27 cellular contexts compared by ENCODE assay signal in genomic region chr19:5608271-5608666, GRCh38. TPM values are rescaled to one million over a fixed set of nuclear protein-coding genes. Genes with fewer than 3 reads are reported as not detected.
"Had no signal": no experiment of that assay in that cellular context is flagged by ENCODE, and none has a peak within 500 bp of the region (broad histone marks: within the 10 kb centered on the region; RNA-seq: fewer than 3 reads in every experiment).

No MANE protein-coding gene starts in this region.

- ATAC-seq: activated CD8-positive, alpha-beta T cell treated with anti-CD3 and anti-CD28 coated beads, Interleukin-2, amount 10 ng/mL, durations not matched to agents 7 days and 5 days; sciatic nerve; SK-N-SH treated with all-trans-retinoic acid at 6 μM for 48 hours; stimulated activated memory B cell treated with anti-CD40 and anti-IgM and Interleukin-4, amounts not matched to agents 10 μg/mL and 1 μg/mL and 100 μg/mL, for 72 hours had no signal

- DNase-seq: activated CD4-positive, alpha-beta T cell treated with anti-CD3 and anti-CD28 coated beads, Interleukin-2, amount 50 U/mL, for 1 hour; activated CD4-positive, CD25-positive, alpha-beta regulatory T cell treated with anti-CD3 and anti-CD28 coated beads, Interleukin-2, amount 50 U/mL, for 72 hours; activated CD8-positive, alpha-beta T cell treated with anti-CD3 and anti-CD28 coated beads, Interleukin-2, amount 10 ng/mL, durations not matched to agents 7 days and 5 days; activated naive CD4-positive, alpha-beta T cell; activated naive CD8-positive, alpha-beta T cell treated with anti-CD3 and anti-CD28 coated beads, Interleukin-2, amount 10 ng/mL, durations not matched to agents 7 days and 5 days; amniotic stem cell; effector memory CD4-positive, alpha-beta T cell; hippocampal formation; left cardiac atrium; mesenchymal stem cell; stimulated activated CD4-positive, alpha-beta T cell treated with anti-CD3 and anti-CD28 coated beads, Interleukin-2, amount 100 ng/mL, for 24 hours; upper lobe of left lung; WERI-Rb-1 had no signal

- H3K27ac Mint-ChIP-seq: activated CD8-positive, alpha-beta T cell treated with anti-CD3 and anti-CD28 coated beads, Interleukin-2, amount 10 ng/mL, durations not matched to agents 7 days and 5 days; activated naive CD8-positive, alpha-beta T cell treated with anti-CD3 and anti-CD28 coated beads, Interleukin-2, amount 10 ng/mL, durations not matched to agents 7 days and 5 days; activated T-helper 2 cell treated with anti-CD3 and anti-CD28 coated beads, Interferon-gamma antibody, Interleukin-2, Interleukin-4, amounts not matched to agents 10 μg/mL and 5 μg/mL and 100 μg/mL, durations not matched to agents 14 hours and 24 hours and 36 hours; stimulated activated memory B cell treated with anti-CD40 and anti-IgM and Interleukin-4, amounts not matched to agents 10 μg/mL and 1 μg/mL and 100 μg/mL, for 72 hours had no signal

- H3K4me1 Mint-ChIP-seq: neural crest cell had no signal

- H3K4me3 Mint-ChIP-seq: activated CD8-positive, alpha-beta T cell treated with anti-CD3 and anti-CD28 coated beads, Interleukin-2, amount 10 ng/mL, durations not matched to agents 7 days and 5 days; activated naive CD8-positive, alpha-beta T cell treated with anti-CD3 and anti-CD28 coated beads, Interleukin-2, amount 10 ng/mL, durations not matched to agents 7 days and 5 days; central memory CD8-positive, alpha-beta T cell; neural crest cell; stimulated activated memory B cell treated with anti-CD40 and anti-IgM and Interleukin-4, amounts not matched to agents 10 μg/mL and 1 μg/mL and 100 μg/mL, for 72 hours had no signal

- H3K9me3 Mint-ChIP-seq: activated naive CD8-positive, alpha-beta T cell treated with anti-CD3 and anti-CD28 coated beads, Interleukin-2, amount 10 ng/mL, durations not matched to agents 7 days and 5 days; activated T-helper 2 cell treated with anti-CD3 and anti-CD28 coated beads, Interferon-gamma antibody, Interleukin-2, Interleukin-4, amounts not matched to agents 10 μg/mL and 5 μg/mL and 100 μg/mL, durations not matched to agents 14 hours and 24 hours and 36 hours; central memory CD8-positive, alpha-beta T cell; neural crest cell; stimulated activated memory B cell treated with anti-CD40 and anti-IgM and Interleukin-4, amounts not matched to agents 10 μg/mL and 1 μg/mL and 100 μg/mL, for 72 hours had no signal

- FAIRE-seq: colon, frontal cortex, small intestine had no signal

- H3K27me3 Mint-ChIP-seq: activated naive CD8-positive, alpha-beta T cell treated with anti-CD3 and anti-CD28 coated beads, Interleukin-2, amount 10 ng/mL, durations not matched to agents 7 days and 5 days; central memory CD8-positive, alpha-beta T cell; stimulated activated memory B cell treated with anti-CD40 and anti-IgM and Interleukin-4, amounts not matched to agents 10 μg/mL and 1 μg/mL and 100 μg/mL, for 72 hours had no signal

- H3K27ac ChIP-seq: esophagus muscularis mucosa, thoracic aorta, upper lobe of left lung, WERI-Rb-1 had no signal

- H3K9me3 ChIP-seq: breast epithelium, esophagus muscularis mucosa, thoracic aorta, upper lobe of left lung had no signal

- H3K27me3 ChIP-seq: breast epithelium, esophagus muscularis mucosa, upper lobe of left lung had no signal

- H3K4me1 ChIP-seq: breast epithelium, upper lobe of left lung had no signal

- H3K4me3 ChIP-seq: breast epithelium, esophagus muscularis mucosa, thoracic aorta, upper lobe of left lung had no signal

RNA-seq across cellular contexts. Expression of gene TINCR, which starts 40.5 kb away (rescaled TPM):
- total RNA-seq: dermis microvascular lymphatic vessel endothelial cell, myocyte had no signal
